Comparison of ENCODE assay signal across 12 cellular contexts in genomic region chr7:122383934-122384333, GRCh38.
DNase-seq lines count a peak whose midpoint lies in the region; ATAC-seq lines count a peak whose summit lies in the region.
"Had no signal": no experiment of that assay in that cellular context is flagged by ENCODE, and none has a peak within 500 bp of the region (broad histone marks: within the 10 kb centered on the region; RNA-seq: fewer than 3 reads in every experiment).

No MANE protein-coding gene starts in this region.

- no peaks in the 10 kb centered on the region for H3K27me3 Mint-ChIP-seq in activated T-cell treated with anti-CD3 and anti-CD28 coated beads, Interleukin-2, amount 50 U/mL, for 24 hours
- peaks cover 0 to 2% (median 0%) of the 10 kb centered on the region in 5 donors for H3K27me3 Mint-ChIP-seq in naive thymus-derived CD8-positive, alpha-beta T cell
- H3K27me3 Mint-ChIP-seq: stimulated activated naive CD8-positive, alpha-beta T cell treated with anti-CD3 and anti-CD28 coated beads, Interleukin-15, Interleukin-2, amounts not matched to agents 100 ng/mL and 50 ng/mL, for 24 hours had no signal

- peaks cover 5% of the 10 kb centered on the region for H3K9me3 Mint-ChIP-seq in activated T-cell treated with anti-CD3 and anti-CD28 coated beads, Interleukin-2, amount 50 U/mL, for 24 hours
- H3K9me3 Mint-ChIP-seq in naive thymus-derived CD8-positive, alpha-beta T cell, result peaks cover 0 to 2% (median 0%) of the 10 kb centered on the region in 9 donors

- no peaks in the 10 kb centered on the region for H3K36me3 Mint-ChIP-seq in activated T-cell treated with anti-CD3 and anti-CD28 coated beads, Interleukin-2, amount 50 U/mL, for 24 hours (ENCODE audit: low read depth)
- no peaks in the 10 kb centered on the region for H3K36me3 Mint-ChIP-seq in naive thymus-derived CD8-positive, alpha-beta T cell

- POLR2A ChIA-PET in naive thymus-derived CD8-positive, alpha-beta T cell (lab: Charles Lee), result no interaction called here

- peak; percentile 57 for DNase-seq in NCI-H748 treated with DMSO at 0.1 percent for 48 hours (lab: John Stamatoyannopoulos, UW)
- DNase-seq in activated T-cell treated with anti-CD3 and anti-CD28 coated beads, Interleukin-2, amount 50 U/mL, for 24 hours, result no peak
- DNase-seq in naive thymus-derived CD8-positive, alpha-beta T cell, result no peak
- no peak for DNase-seq in activated CD4-positive, alpha-beta T cell treated with anti-CD3 and anti-CD28 coated beads for 4 hours
- no peak for DNase-seq in AG20443 (ENCODE audit: low spot score)
- DNase-seq: mucosa of descending colon, SHP77, spleen had no signal

- ATAC-seq in GM18502 (IDR thresholded peaks at IDR 0.05; ENCODE audit: poor library complexity, unreplicated experiment) (peak; percentile 92), GM21381 (IDR thresholded peaks at IDR 0.05; ENCODE audit: unreplicated experiment) (peak; percentile 86), HG03066 (IDR thresholded peaks at IDR 0.05; ENCODE audit: low read depth, unreplicated experiment) (peak; percentile 80)
- ATAC-seq in naive thymus-derived CD8-positive, alpha-beta T cell, result no peak
- ATAC-seq: mucosa of descending colon had no signal

- no peaks in the 10 kb centered on the region for H3K4me1 Mint-ChIP-seq in activated T-cell treated with anti-CD3 and anti-CD28 coated beads, Interleukin-2, amount 50 U/mL, for 24 hours (ENCODE audit: low read depth)
- no peaks in the 10 kb centered on the region for H3K4me1 Mint-ChIP-seq in naive thymus-derived CD8-positive, alpha-beta T cell

- H3K4me3 Mint-ChIP-seq in activated T-cell treated with anti-CD3 and anti-CD28 coated beads, Interleukin-2, amount 50 U/mL, for 24 hours, result no peak overlapping the region
- H3K4me3 Mint-ChIP-seq in naive thymus-derived CD8-positive, alpha-beta T cell, result no peak overlapping the region
- H3K4me3 Mint-ChIP-seq: stimulated activated naive CD8-positive, alpha-beta T cell treated with anti-CD3 and anti-CD28 coated beads, Interleukin-15, Interleukin-2, amounts not matched to agents 100 ng/mL and 50 ng/mL, for 24 hours had no signal

- H3K27ac Mint-ChIP-seq in activated T-cell treated with anti-CD3 and anti-CD28 coated beads, Interleukin-2, amount 50 U/mL, for 24 hours, result no peak overlapping the region
- H3K27ac Mint-ChIP-seq in naive thymus-derived CD8-positive, alpha-beta T cell, result no peak overlapping the region
- H3K27ac Mint-ChIP-seq: stimulated activated naive CD8-positive, alpha-beta T cell treated with anti-CD3 and anti-CD28 coated beads, Interleukin-15, Interleukin-2, amounts not matched to agents 100 ng/mL and 50 ng/mL, for 24 hours had no signal

Comparison
In these comparisons a context has a peak if more than half of its experiments do, and no peak if none do; other contexts are left out.
1. ATAC-seq: peak in GM18502 (single experiment), GM21381 (single experiment) and HG03066 (single experiment); none in naive thymus-derived CD8-positive, alpha-beta T cell (0 of 2).